Comparison of ENCODE assay signal across 8 cellular contexts in the genomic region with DNA sequence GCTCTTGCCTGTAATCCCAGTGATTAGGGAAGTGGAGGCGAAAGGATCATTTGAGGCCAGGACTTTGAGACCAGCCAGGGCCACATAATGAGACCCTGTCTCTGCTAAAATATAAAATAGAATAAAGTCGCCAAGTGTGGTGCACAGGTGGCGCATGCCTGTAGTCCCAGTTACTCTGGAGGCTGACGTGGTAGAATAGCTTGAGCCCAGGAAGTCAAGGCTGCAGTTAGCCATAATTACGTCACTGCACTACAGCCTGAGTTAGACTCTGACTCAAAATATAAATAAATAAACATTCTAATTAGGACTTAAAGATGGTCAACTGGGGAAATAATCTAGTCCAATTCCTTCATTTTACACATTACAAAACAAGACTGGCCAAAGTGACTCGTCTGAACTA. TPM values are rescaled to one million over a fixed set of nuclear protein-coding genes. Genes with fewer than 3 reads are reported as not detected.
DNase-seq lines count a peak whose midpoint lies in the region; FAIRE-seq and TF ChIP-seq lines count a peak whose summit lies in the region.

No MANE protein-coding gene starts in this region.

- CTCF ChIA-PET in A673 (lab: Charles Lee) = interaction anchor here (1.1 kb wide), 1 partner anchor 31 kb away, joined by 3 read pairs; no protein-coding TSS in a partner anchor

- H3K27me3 ChIP-seq in A673 (replicated peaks; ENCODE audit: insufficient read depth, low read depth, low read length, poor library complexity) = no peaks in the 10 kb centered on the region
- H3K27me3 ChIP-seq in right atrium auricular region = no peaks in the 10 kb centered on the region

- intact Hi-C loops in A673 (cut with micrococcal nuclease; ENCODE audit: unreplicated experiment) = no loop called here

- POLR2A ChIA-PET in A673 (lab: Charles Lee; ENCODE audit: low non-redundant PET) = no interaction called here

- no peaks in the 10 kb centered on the region for H3K4me1 ChIP-seq in A673 (ENCODE audit: insufficient read depth, low read length, poor library complexity, severe bottlenecking)
- H3K4me1 ChIP-seq in right atrium auricular region = peaks cover 0 to 15% of the 10 kb centered on the region in 2 donors

- peaks cover 40% of the 10 kb centered on the region for H3K36me3 ChIP-seq in A673 (ENCODE audit: insufficient read depth, low read length, poor library complexity, severe bottlenecking)
- H3K36me3 ChIP-seq in right atrium auricular region = peaks cover 38% of the 10 kb centered on the region

- H3K9me3 ChIP-seq in A673 (ENCODE audit: low read depth, low read length, poor library complexity, severe bottlenecking) = no peaks in the 10 kb centered on the region
- H3K9me3 ChIP-seq in right atrium auricular region = no peaks in the 10 kb centered on the region

- peaks cover 2% of the 10 kb centered on the region for H3K27me3 Mint-ChIP-seq in activated naive CD8-positive, alpha-beta T cell

- peak overlapping the region; percentile 98 for H3K27ac Mint-ChIP-seq in activated naive CD8-positive, alpha-beta T cell

- H3K4me1 Mint-ChIP-seq in activated naive CD8-positive, alpha-beta T cell (ENCODE audit: low read depth) = peaks cover 46% of the 10 kb centered on the region

- TSS peak; percentile 69 for BruUV-seq in A673 (replicated peaks; lab: Mats Ljungman, UMichigan)

- TF ChIP-seq POLR2A in GM12892 (IDR thresholded peaks at IDR 0.05; ENCODE audit: low read depth, low read length) = no peak

- H3K9me3 Mint-ChIP-seq in activated naive CD8-positive, alpha-beta T cell (ENCODE audit: low read depth) = peaks cover 6% of the 10 kb centered on the region

- H3K4me3 ChIP-seq in A673 (ENCODE audit: low read depth, low read length, poor library complexity, severe bottlenecking) = peak overlapping the region; percentile 99
- peak overlapping the region; percentile 88 to 91 for H3K4me3 ChIP-seq in right atrium auricular region
- peak overlapping the region; percentile 70 for H3K4me3 ChIP-seq in skeletal muscle cell (ENCODE audit: low read depth, low read length)

- peak overlapping the region; percentile 88 for H3K27ac ChIP-seq in A673 (ENCODE audit: low read depth, low read length, poor library complexity, severe bottlenecking)
- H3K27ac ChIP-seq in right atrium auricular region = peak overlapping the region; percentile 92

- TF ChIP-seq CTCF in A673 (conservative IDR thresholded peaks at IDR 0.05; ENCODE audit: low read depth, low read length) = no peak
- TF ChIP-seq CTCF in right atrium auricular region (IDR thresholded peaks at IDR 0.05) = no peak

- DNase-seq in A673 (ENCODE audit: low spot score) (peak; percentile 35), GM12892 (ENCODE audit: insufficient read length) (no peak), NCI-H146 treated with DMSO at 0.1 percent for 48 hours (lab: John Stamatoyannopoulos, UW; ENCODE audit: unreplicated experiment) (peak; percentile 54), right atrium auricular region (ENCODE audit: low spot score) (no peak), skeletal muscle cell (ENCODE audit: low read depth) (peak; percentile 40), NCI-H446 (lab: John Stamatoyannopoulos, UW) (no peak), hypothalamus (lab: John Stamatoyannopoulos, UW) (no peak)

- H3K36me3 Mint-ChIP-seq in activated naive CD8-positive, alpha-beta T cell = peaks cover 15% of the 10 kb centered on the region

- H3K4me3 Mint-ChIP-seq in activated naive CD8-positive, alpha-beta T cell = peak overlapping the region; percentile 96

- peak; percentile 64 for FAIRE-seq in GM12892 (lab: Jason Lieb, UNC)

RNA-seq across cellular contexts. Expression of gene CHCHD2, which starts 0.8 kb away (rescaled TPM):
- 494 and 533 TPM in 2 replicates for total RNA-seq in A673 (2021)
- polyA plus RNA-seq in GM12892 (2012; ENCODE audit: missing spikeins) = 515 TPM
- 100 to 1,000 TPM; 439 to 485 TPM for total RNA-seq in right atrium auricular region

RNA-seq across cellular contexts. Expression of gene NUPR2, which starts 10.7 kb away (rescaled TPM):
- not detected in 2 replicates for total RNA-seq in A673 (2021)
- not detected for polyA plus RNA-seq in GM12892 (2012; ENCODE audit: missing spikeins)
- not detected for total RNA-seq in right atrium auricular region

RNA-seq across cellular contexts. Expression of gene PHKG1, which starts 12.8 kb away (rescaled TPM):
- total RNA-seq in A673 (2021) (2.0 and 2.3 TPM in 2 replicates), right atrium auricular region (10 to 100 TPM; 11.7 to 27.3 TPM)
- polyA plus RNA-seq in GM12892 (2012; ENCODE audit: missing spikeins) = 2.1 TPM

RNA-seq across cellular contexts. Expression of gene SUMF2, which starts 41.4 kb away (rescaled TPM):
- 157 and 159 TPM in 2 replicates for total RNA-seq in A673 (2021)
- 71.8 TPM for polyA plus RNA-seq in GM12892 (2012; ENCODE audit: missing spikeins)
- 10 to 100 TPM; 31.7 to 54.9 TPM for total RNA-seq in right atrium auricular region

RNA-seq across cellular contexts. Expression of gene CCT6A, which starts 53.9 kb away (rescaled TPM):
- total RNA-seq in A673 (2021) (321 and 359 TPM in 2 replicates), right atrium auricular region (10 to 100 TPM; 39.3 to 68.1 TPM)
- 239 TPM for polyA plus RNA-seq in GM12892 (2012; ENCODE audit: missing spikeins)

Comparison
In these comparisons a context has a peak if more than half of its experiments do, and no peak if none do; other contexts are left out.
1. DNase-seq: peak in A673 (single experiment), NCI-H146 treated with DMSO at 0.1 percent for 48 hours (single experiment) and skeletal muscle cell (single experiment); none in GM12892 (single experiment), right atrium auricular region (single experiment), NCI-H446 (0 of 2) and hypothalamus (0 of 51).
2. Peak in every context shown above with its lines, with median percentiles within 50 percentile points of each other: H3K4me3 ChIP-seq.